1 cellular context compared by ENCODE assay signal in the genomic region with DNA sequence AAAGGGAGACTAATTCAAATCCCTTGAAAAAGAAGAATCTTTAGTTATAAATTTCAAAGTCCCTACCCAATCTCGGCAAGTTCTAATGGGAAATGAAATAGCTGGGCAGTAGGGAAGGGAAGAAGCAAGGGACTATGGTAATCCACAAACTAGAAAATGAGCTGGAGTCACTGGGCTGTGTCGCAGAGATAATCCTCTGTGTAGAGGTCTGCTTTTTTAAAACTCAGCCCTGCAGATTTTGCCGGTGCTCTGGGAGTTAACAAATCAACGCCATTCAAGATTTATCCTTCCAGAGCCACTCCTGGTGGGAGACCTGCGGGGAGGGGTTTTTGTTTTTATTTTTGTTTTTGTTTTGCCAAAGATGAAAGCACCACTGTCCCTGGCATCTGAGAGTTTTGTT.
TF ChIP-seq lines count a peak whose summit lies in the region.

No MANE protein-coding gene starts in this region.

TF ChIP-seq in K562, 482 proteins besides CTCF, POLR2A, EP300 and RAD21 (continued from another document):
- TF ChIP-seq, protein P1, sequence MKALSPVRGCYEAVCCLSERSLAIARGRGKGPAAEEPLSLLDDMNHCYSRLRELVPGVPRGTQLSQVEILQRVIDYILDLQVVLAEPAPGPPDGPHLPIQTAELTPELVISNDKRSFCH (CRISPR knock-in tag; IDR thresholded peaks at IDR 0.05), result no peak
- TF ChIP-seq, protein P1 (tag; IDR thresholded peaks at IDR 0.05), result no peak
- no peak for TF ChIP-seq HNRNPL (IDR thresholded peaks at IDR 0.05; ENCODE audit: low read depth, low read length)
- no peak for TF ChIP-seq NCOA1 (IDR thresholded peaks at IDR 0.05; ENCODE audit: low read depth)
- TF ChIP-seq RFX1 (IDR thresholded peaks at IDR 0.05), result no peak
- TF ChIP-seq, protein P2, sequence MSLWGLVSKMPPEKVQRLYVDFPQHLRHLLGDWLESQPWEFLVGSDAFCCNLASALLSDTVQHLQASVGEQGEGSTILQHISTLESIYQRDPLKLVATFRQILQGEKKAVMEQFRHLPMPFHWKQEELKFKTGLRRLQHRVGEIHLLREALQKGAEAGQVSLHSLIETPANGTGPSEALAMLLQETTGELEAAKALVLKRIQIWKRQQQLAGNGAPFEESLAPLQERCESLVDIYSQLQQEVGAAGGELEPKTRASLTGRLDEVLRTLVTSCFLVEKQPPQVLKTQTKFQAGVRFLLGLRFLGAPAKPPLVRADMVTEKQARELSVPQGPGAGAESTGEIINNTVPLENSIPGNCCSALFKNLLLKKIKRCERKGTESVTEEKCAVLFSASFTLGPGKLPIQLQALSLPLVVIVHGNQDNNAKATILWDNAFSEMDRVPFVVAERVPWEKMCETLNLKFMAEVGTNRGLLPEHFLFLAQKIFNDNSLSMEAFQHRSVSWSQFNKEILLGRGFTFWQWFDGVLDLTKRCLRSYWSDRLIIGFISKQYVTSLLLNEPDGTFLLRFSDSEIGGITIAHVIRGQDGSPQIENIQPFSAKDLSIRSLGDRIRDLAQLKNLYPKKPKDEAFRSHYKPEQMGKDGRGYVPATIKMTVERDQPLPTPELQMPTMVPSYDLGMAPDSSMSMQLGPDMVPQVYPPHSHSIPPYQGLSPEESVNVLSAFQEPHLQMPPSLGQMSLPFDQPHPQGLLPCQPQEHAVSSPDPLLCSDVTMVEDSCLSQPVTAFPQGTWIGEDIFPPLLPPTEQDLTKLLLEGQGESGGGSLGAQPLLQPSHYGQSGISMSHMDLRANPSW (CRISPR knock-in tag; IDR thresholded peaks at IDR 0.05), result no peak
